1 cellular context compared by ENCODE assay signal in the genomic region with DNA sequence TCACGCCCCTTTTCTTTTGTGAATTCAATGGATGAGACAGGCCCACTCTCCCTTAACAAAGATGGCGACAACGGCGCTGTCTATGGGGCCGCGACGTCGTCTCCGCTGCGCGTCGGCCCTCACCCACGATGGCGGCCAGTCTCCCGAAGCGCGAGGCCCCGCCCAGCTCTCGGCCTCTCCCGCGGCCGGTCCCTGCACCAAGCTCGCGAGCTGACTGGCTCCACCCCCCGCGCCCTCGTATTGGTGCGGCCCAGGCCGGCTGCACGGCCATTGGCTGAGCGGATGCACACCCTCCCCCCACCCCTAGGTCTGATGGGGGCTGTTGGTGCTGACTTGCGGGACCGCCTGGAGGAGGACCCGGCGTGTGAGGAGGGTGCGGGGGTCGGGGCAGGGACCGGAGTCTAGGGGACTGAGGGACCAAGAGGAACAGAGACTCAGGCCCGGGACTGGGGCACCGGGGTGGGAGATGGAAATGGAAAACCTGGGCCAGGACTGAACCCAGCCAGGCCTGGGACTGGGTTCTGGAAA.
TF ChIP-seq lines count a peak whose summit lies in the region.

No MANE protein-coding gene starts in this region.

TF ChIP-seq in H1, 55 proteins besides CTCF, POLR2A, EP300 and RAD21:
- TF ChIP-seq TCF12 (IDR thresholded peaks at IDR 0.05; ENCODE audit: low read depth, low read length) (no peak), SP4 (IDR thresholded peaks at IDR 0.05; ENCODE audit: low read length) (0 out of 2 replicates have a peak, but pooled peaks have one; percentile 76), ZNF274 (IDR thresholded peaks at IDR 0.05; ENCODE audit: borderline replicate concordance, extremely low read depth, low read length) (no peak), ASH2L (IDR thresholded peaks at IDR 0.05; ENCODE audit: low read length) (peak; percentile 37), KDM1A (IDR thresholded peaks at IDR 0.05; ENCODE audit: borderline replicate concordance, low read length) (no peak), GTF2F1 (IDR thresholded peaks at IDR 0.05; ENCODE audit: borderline replicate concordance, low read depth, low read length) (no peak), POU5F1 (IDR thresholded peaks at IDR 0.05; ENCODE audit: low read depth, low read length) (no peak), SP2 (IDR thresholded peaks at IDR 0.05; ENCODE audit: low read length) (peak; percentile 6; the same call in 1 of the 2 replicates), CHD1 (IDR thresholded peaks at IDR 0.05; ENCODE audit: low read depth, low read length) (no peak), CBX5 (IDR thresholded peaks at IDR 0.05; ENCODE audit: low read depth, low read length) (no peak), TAF1 (IDR thresholded peaks at IDR 0.05; ENCODE audit: low read depth, low read length) (peak; percentile 2; the same call in 1 of the 2 replicates), NRF1 (IDR thresholded peaks at IDR 0.05; ENCODE audit: low read depth, low read length) (no peak), EZH2 (IDR thresholded peaks at IDR 0.05; ENCODE audit: low read depth, low read length, severe bottlenecking) (no peak), KDM5A (IDR thresholded peaks at IDR 0.05; ENCODE audit: low read length) (peak; percentile 37; the same call in 1 of the 2 replicates), FOSL1 (IDR thresholded peaks at IDR 0.05; ENCODE audit: insufficient read depth, low read depth, low read length) (no peak), HDAC2 (IDR thresholded peaks at IDR 0.05; ENCODE audit: borderline replicate concordance in 1 of 2, low read depth in 2 of 2, low read length in 2 of 2) (no peak), TAF7 (optimal IDR thresholded peaks at IDR 0.05; ENCODE audit: borderline replicate concordance, low read depth, low read length) (peak; percentile 65), BACH1 (IDR thresholded peaks at IDR 0.05; ENCODE audit: low read length) (no peak; the same call in 1 of the 2 replicates), HDAC6 (IDR thresholded peaks at IDR 0.05; ENCODE audit: low read depth, low read length) (no peak), JUND (IDR thresholded peaks at IDR 0.05; ENCODE audit: low read length) (no peak), PHF8 (conservative IDR thresholded peaks at IDR 0.05; ENCODE audit: low read depth, low read length) (no peak; the same call in 1 of the 2 replicates), YY1 (IDR thresholded peaks at IDR 0.05; ENCODE audit: low read depth, low read length) (peak; percentile 100), RBBP5 (IDR thresholded peaks at IDR 0.05; ENCODE audit: borderline replicate concordance, low read depth, low read length) (no peak), CHD2 (IDR thresholded peaks at IDR 0.05; ENCODE audit: low read length) (peak; percentile 74), JUN (IDR thresholded peaks at IDR 0.05; ENCODE audit: low read depth, low read length) (no peak), SIN3A (conservative IDR thresholded peaks at IDR 0.05 in 1 of 2, IDR thresholded peaks at IDR 0.05 in 1 of 2; ENCODE audit: low read depth in 1 of 2, low read length in 2 of 2) (peak in 1 of 2 experiments; percentile 16; a peak in 1 of 4 replicates), TBP (IDR thresholded peaks at IDR 0.05; ENCODE audit: low read depth, low read length) (no peak; the same call in 1 of the 2 replicates), GABPA (IDR thresholded peaks at IDR 0.05; ENCODE audit: borderline replicate concordance, insufficient read depth, low read length) (no peak), BCL11A (IDR thresholded peaks at IDR 0.05; ENCODE audit: low read depth in 2 of 2, low read length in 2 of 2) (no peak), CREB1 (IDR thresholded peaks at IDR 0.05) (peak; percentile 95), SUZ12 (IDR thresholded peaks at IDR 0.05; ENCODE audit: low read length) (no peak), SRF (IDR thresholded peaks at IDR 0.05; ENCODE audit: low read depth, low read length) (no peak), RXRA (IDR thresholded peaks at IDR 0.05; ENCODE audit: insufficient read depth, low read depth, low read length) (no peak), SP1 (IDR thresholded peaks at IDR 0.05; ENCODE audit: low read depth, low read length) (peak; percentile 40; the same call in 1 of the 2 replicates), SAP30 (IDR thresholded peaks at IDR 0.05; ENCODE audit: insufficient read depth, insufficient replicate concordance, low read length) (no peak), RNF2 (IDR thresholded peaks at IDR 0.05; ENCODE audit: borderline replicate concordance, low read depth, low read length, missing control alignments, poor library complexity, severe bottlenecking) (no peak), CEBPB (IDR thresholded peaks at IDR 0.05; ENCODE audit: low read depth, low read length) (no peak), BRCA1 (IDR thresholded peaks at IDR 0.05; ENCODE audit: low read depth, low read length) (peak; percentile 44; the same call in 1 of the 2 replicates), TEAD4 (IDR thresholded peaks at IDR 0.05; ENCODE audit: low read depth, low read length) (no peak), POLR2AphosphoS5 (IDR thresholded peaks at IDR 0.05; ENCODE audit: low read depth, low read length) (no peak; the same call in 1 of the 2 replicates), MAFK (IDR thresholded peaks at IDR 0.05; ENCODE audit: low read depth, low read length) (no peak), CBX8 (IDR thresholded peaks at IDR 0.05; ENCODE audit: borderline replicate concordance, low read depth, low read length) (no peak), EGR1 (IDR thresholded peaks at IDR 0.05; ENCODE audit: borderline replicate concordance, low read depth, low read length) (no peak), CTBP2 (IDR thresholded peaks at IDR 0.05; ENCODE audit: borderline replicate concordance, insufficient read depth, insufficient read length, low read length) (no peak), NANOG (IDR thresholded peaks at IDR 0.05; ENCODE audit: insufficient read depth, low read depth, low read length, poor library complexity, severe bottlenecking) (no peak), RFX5 (IDR thresholded peaks at IDR 0.05; ENCODE audit: borderline replicate concordance, low read depth, low read length) (no peak), SIX5 (IDR thresholded peaks at IDR 0.05; ENCODE audit: low read depth, low read length) (peak; percentile 46), KDM4A (IDR thresholded peaks at IDR 0.05; ENCODE audit: low read depth, low read length, severe bottlenecking) (peak; percentile 32), SIRT6 (IDR thresholded peaks at IDR 0.05; ENCODE audit: low read length) (no peak)
- TF ChIP-seq, protein P1, sequence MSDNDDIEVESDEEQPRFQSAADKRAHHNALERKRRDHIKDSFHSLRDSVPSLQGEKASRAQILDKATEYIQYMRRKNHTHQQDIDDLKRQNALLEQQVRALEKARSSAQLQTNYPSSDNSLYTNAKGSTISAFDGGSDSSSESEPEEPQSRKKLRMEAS (IDR thresholded peaks at IDR 0.05) = peak; percentile 51
- TF ChIP-seq, protein P2, sequence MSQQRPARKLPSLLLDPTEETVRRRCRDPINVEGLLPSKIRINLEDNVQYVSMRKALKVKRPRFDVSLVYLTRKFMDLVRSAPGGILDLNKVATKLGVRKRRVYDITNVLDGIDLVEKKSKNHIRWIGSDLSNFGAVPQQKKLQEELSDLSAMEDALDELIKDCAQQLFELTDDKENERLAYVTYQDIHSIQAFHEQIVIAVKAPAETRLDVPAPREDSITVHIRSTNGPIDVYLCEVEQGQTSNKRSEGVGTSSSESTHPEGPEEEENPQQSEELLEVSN (IDR thresholded peaks at IDR 0.05) = 0 out of 2 replicates have a peak, but pooled peaks have one; percentile 18
- TF ChIP-seq, protein P3, sequence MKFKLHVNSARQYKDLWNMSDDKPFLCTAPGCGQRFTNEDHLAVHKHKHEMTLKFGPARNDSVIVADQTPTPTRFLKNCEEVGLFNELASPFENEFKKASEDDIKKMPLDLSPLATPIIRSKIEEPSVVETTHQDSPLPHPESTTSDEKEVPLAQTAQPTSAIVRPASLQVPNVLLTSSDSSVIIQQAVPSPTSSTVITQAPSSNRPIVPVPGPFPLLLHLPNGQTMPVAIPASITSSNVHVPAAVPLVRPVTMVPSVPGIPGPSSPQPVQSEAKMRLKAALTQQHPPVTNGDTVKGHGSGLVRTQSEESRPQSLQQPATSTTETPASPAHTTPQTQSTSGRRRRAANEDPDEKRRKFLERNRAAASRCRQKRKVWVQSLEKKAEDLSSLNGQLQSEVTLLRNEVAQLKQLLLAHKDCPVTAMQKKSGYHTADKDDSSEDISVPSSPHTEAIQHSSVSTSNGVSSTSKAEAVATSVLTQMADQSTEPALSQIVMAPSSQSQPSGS (IDR thresholded peaks at IDR 0.05; ENCODE audit: low read length) = no peak
- TF ChIP-seq, protein P4, sequence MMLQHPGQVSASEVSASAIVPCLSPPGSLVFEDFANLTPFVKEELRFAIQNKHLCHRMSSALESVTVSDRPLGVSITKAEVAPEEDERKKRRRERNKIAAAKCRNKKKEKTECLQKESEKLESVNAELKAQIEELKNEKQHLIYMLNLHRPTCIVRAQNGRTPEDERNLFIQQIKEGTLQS (IDR thresholded peaks at IDR 0.05; ENCODE audit: insufficient read depth, low read depth, low read length) = no peak
- TF ChIP-seq, protein P5, sequence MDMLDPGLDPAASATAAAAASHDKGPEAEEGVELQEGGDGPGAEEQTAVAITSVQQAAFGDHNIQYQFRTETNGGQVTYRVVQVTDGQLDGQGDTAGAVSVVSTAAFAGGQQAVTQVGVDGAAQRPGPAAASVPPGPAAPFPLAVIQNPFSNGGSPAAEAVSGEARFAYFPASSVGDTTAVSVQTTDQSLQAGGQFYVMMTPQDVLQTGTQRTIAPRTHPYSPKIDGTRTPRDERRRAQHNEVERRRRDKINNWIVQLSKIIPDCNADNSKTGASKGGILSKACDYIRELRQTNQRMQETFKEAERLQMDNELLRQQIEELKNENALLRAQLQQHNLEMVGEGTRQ (IDR thresholded peaks at IDR 0.05; ENCODE audit: low read length) = no peak
- TF ChIP-seq, protein P6, sequence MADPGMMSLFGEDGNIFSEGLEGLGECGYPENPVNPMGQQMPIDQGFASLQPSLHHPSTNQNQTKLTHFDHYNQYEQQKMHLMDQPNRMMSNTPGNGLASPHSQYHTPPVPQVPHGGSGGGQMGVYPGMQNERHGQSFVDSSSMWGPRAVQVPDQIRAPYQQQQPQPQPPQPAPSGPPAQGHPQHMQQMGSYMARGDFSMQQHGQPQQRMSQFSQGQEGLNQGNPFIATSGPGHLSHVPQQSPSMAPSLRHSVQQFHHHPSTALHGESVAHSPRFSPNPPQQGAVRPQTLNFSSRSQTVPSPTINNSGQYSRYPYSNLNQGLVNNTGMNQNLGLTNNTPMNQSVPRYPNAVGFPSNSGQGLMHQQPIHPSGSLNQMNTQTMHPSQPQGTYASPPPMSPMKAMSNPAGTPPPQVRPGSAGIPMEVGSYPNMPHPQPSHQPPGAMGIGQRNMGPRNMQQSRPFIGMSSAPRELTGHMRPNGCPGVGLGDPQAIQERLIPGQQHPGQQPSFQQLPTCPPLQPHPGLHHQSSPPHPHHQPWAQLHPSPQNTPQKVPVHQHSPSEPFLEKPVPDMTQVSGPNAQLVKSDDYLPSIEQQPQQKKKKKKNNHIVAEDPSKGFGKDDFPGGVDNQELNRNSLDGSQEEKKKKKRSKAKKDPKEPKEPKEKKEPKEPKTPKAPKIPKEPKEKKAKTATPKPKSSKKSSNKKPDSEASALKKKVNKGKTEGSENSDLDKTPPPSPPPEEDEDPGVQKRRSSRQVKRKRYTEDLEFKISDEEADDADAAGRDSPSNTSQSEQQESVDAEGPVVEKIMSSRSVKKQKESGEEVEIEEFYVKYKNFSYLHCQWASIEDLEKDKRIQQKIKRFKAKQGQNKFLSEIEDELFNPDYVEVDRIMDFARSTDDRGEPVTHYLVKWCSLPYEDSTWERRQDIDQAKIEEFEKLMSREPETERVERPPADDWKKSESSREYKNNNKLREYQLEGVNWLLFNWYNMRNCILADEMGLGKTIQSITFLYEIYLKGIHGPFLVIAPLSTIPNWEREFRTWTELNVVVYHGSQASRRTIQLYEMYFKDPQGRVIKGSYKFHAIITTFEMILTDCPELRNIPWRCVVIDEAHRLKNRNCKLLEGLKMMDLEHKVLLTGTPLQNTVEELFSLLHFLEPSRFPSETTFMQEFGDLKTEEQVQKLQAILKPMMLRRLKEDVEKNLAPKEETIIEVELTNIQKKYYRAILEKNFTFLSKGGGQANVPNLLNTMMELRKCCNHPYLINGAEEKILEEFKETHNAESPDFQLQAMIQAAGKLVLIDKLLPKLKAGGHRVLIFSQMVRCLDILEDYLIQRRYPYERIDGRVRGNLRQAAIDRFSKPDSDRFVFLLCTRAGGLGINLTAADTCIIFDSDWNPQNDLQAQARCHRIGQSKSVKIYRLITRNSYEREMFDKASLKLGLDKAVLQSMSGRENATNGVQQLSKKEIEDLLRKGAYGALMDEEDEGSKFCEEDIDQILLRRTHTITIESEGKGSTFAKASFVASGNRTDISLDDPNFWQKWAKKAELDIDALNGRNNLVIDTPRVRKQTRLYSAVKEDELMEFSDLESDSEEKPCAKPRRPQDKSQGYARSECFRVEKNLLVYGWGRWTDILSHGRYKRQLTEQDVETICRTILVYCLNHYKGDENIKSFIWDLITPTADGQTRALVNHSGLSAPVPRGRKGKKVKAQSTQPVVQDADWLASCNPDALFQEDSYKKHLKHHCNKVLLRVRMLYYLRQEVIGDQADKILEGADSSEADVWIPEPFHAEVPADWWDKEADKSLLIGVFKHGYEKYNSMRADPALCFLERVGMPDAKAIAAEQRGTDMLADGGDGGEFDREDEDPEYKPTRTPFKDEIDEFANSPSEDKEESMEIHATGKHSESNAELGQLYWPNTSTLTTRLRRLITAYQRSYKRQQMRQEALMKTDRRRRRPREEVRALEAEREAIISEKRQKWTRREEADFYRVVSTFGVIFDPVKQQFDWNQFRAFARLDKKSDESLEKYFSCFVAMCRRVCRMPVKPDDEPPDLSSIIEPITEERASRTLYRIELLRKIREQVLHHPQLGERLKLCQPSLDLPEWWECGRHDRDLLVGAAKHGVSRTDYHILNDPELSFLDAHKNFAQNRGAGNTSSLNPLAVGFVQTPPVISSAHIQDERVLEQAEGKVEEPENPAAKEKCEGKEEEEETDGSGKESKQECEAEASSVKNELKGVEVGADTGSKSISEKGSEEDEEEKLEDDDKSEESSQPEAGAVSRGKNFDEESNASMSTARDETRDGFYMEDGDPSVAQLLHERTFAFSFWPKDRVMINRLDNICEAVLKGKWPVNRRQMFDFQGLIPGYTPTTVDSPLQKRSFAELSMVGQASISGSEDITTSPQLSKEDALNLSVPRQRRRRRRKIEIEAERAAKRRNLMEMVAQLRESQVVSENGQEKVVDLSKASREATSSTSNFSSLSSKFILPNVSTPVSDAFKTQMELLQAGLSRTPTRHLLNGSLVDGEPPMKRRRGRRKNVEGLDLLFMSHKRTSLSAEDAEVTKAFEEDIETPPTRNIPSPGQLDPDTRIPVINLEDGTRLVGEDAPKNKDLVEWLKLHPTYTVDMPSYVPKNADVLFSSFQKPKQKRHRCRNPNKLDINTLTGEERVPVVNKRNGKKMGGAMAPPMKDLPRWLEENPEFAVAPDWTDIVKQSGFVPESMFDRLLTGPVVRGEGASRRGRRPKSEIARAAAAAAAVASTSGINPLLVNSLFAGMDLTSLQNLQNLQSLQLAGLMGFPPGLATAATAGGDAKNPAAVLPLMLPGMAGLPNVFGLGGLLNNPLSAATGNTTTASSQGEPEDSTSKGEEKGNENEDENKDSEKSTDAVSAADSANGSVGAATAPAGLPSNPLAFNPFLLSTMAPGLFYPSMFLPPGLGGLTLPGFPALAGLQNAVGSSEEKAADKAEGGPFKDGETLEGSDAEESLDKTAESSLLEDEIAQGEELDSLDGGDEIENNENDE (IDR thresholded peaks at IDR 0.05; ENCODE audit: insufficient replicate concordance, low read length) = no peak
